In the genomic region with DNA sequence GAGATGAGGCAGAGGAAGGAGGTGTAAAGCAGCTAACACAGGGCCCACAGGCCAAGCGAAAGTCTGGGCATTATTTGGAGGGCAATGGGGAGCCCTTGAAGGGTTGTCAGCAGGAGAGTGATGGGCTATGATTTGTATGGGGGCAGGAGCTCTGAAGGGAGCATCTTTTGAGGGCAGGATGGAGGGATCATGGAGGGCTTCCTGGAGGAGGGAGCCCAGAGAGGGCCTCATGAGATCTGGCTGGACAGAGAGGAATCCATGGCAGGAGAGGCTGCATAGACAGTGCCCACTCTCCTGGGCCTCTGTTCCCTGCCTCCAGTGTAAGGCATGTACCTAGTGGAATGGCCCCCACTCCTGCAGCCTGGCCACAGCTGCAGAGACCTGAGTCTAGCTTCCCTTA, we compare ENCODE assay signal across 1 cellular context.
TF ChIP-seq lines count a peak whose summit lies in the region.

No MANE protein-coding gene starts in this region.

TF ChIP-seq in K562, 482 proteins besides CTCF, POLR2A, EP300 and RAD21:
- TF ChIP-seq, protein P1, sequence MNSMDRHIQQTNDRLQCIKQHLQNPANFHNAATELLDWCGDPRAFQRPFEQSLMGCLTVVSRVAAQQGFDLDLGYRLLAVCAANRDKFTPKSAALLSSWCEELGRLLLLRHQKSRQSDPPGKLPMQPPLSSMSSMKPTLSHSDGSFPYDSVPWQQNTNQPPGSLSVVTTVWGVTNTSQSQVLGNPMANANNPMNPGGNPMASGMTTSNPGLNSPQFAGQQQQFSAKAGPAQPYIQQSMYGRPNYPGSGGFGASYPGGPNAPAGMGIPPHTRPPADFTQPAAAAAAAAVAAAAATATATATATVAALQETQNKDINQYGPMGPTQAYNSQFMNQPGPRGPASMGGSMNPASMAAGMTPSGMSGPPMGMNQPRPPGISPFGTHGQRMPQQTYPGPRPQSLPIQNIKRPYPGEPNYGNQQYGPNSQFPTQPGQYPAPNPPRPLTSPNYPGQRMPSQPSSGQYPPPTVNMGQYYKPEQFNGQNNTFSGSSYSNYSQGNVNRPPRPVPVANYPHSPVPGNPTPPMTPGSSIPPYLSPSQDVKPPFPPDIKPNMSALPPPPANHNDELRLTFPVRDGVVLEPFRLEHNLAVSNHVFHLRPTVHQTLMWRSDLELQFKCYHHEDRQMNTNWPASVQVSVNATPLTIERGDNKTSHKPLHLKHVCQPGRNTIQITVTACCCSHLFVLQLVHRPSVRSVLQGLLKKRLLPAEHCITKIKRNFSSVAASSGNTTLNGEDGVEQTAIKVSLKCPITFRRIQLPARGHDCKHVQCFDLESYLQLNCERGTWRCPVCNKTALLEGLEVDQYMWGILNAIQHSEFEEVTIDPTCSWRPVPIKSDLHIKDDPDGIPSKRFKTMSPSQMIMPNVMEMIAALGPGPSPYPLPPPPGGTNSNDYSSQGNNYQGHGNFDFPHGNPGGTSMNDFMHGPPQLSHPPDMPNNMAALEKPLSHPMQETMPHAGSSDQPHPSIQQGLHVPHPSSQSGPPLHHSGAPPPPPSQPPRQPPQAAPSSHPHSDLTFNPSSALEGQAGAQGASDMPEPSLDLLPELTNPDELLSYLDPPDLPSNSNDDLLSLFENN (IDR thresholded peaks at IDR 0.05; ENCODE audit: low read depth in 2 of 2, low read length in 2 of 2), result no peak
- peak; percentile 41 for TF ChIP-seq RBM25 (IDR thresholded peaks at IDR 0.05; ENCODE audit: low read depth, low read length, severe bottlenecking)
- no peak for TF ChIP-seq CREB1 (IDR thresholded peaks at IDR 0.05)
- TF ChIP-seq CREB1 (CRISPR knock-in tag; IDR thresholded peaks at IDR 0.05), result no peak
- peak; percentile 97 for TF ChIP-seq ZFP36 (IDR thresholded peaks at IDR 0.05; ENCODE audit: low read depth, low read length, partially characterized antibody)
- TF ChIP-seq CAMTA2 (CRISPR knock-in tag; conservative IDR thresholded peaks at IDR 0.05), result no peak
- TF ChIP-seq ZNF695 (CRISPR knock-in tag; IDR thresholded peaks at IDR 0.05), result no peak
- TF ChIP-seq KDM4B (IDR thresholded peaks at IDR 0.05; ENCODE audit: borderline replicate concordance in 2 of 2, low read depth in 1 of 2), result no peak
